In the genomic region with DNA sequence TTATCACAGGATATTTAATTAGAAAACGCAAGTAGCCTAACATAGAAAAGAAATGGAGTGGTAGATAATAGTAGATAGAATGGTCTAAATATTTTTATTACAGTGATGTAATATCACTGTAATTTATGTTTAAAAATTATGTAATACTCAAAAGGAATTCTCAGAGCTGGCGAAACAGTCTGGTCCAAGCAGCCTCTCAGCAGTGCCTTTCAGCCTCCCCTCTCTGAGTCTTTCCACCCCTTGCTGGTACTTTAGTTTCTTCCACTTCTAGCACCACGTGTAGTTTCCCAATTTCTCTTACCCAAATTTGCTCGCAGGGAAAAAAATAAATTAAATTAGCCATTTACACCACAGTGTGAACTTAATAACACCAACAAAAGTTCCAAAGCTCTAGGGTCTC, we compare ENCODE assay signal across 22 cellular contexts. TPM values are rescaled to one million over a fixed set of nuclear protein-coding genes. Genes with fewer than 3 reads are reported as not detected.
DNase-seq lines count a peak whose midpoint lies in the region; ATAC-seq, FAIRE-seq and TF ChIP-seq lines count a peak whose summit lies in the region.
"Had no signal": no experiment of that assay in that cellular context is flagged by ENCODE, and none has a peak within 500 bp of the region (broad histone marks: within the 10 kb centered on the region; RNA-seq: fewer than 3 reads in every experiment).

No MANE protein-coding gene starts in this region.

- H3K9me3 ChIP-seq in left ventricle myocardium inferior (replicated peaks), result no peaks in the 10 kb centered on the region
- H3K9me3 ChIP-seq in pancreas, result no peaks in the 10 kb centered on the region
- H3K9me3 ChIP-seq: SJSA1 had no signal

- intact Hi-C loops in left ventricle myocardium superior (cut with micrococcal nuclease), result no loop called here
- intact Hi-C loops in left ventricle myocardium inferior (cut with micrococcal nuclease), result no loop called here
- intact Hi-C loops in pancreas (cut with DNase I), result loop anchor here in 2 of 3 donors (5.0 to 10.0 kb wide), 4 partner anchors 105 to 345 kb away; no protein-coding TSS in a partner anchor
- intact Hi-C loops in left colon (cut with DNase I, micrococcal nuclease), result loop anchor here in 1 of 2 donors (10.0 kb wide), 1 partner anchor 215 kb away; no protein-coding TSS in a partner anchor

- TF ChIP-seq CTCF in left ventricle myocardium inferior (IDR thresholded peaks at IDR 0.05; ENCODE audit: borderline replicate concordance) (no peak), choroid plexus epithelial cell (conservative IDR thresholded peaks at IDR 0.05; ENCODE audit: low read depth, low read length) (no peak), pancreas (IDR thresholded peaks at IDR 0.05) (no peak)

- DNase-seq in left ventricle myocardium superior, result no peak
- DNase-seq in left ventricle myocardium inferior, result no peak
- peak; percentile 19 for DNase-seq in choroid plexus epithelial cell (ENCODE audit: low read depth)
- no peak for DNase-seq in pancreas
- no peak for DNase-seq in NCI-H1930 (lab: John Stamatoyannopoulos, UW)
- DNase-seq in left colon, result no peak
- DNase-seq in hypothalamus (lab: John Stamatoyannopoulos, UW), result no peak
- DNase-seq: DMS 273 treated with DMSO at 0.1 percent for 48 hours, GDM1, HFFc6, NCI-H1092, NCI-H345, NCI-H69, RPMI8226 had no signal

- no peaks in the 10 kb centered on the region for H3K4me1 ChIP-seq in left ventricle myocardium inferior
- H3K4me1 ChIP-seq in pancreas, result peaks cover 7 to 45% (median 20%) of the 10 kb centered on the region in 3 donors
- H3K4me1 ChIP-seq: SJSA1 had no signal

- WGBS in pancreas, 2 donors, result 24 to 33% methylated on average over 4 of the region's 4 CpGs

- H3K4me3 ChIP-seq in left ventricle myocardium inferior, result no peak overlapping the region
- no peak overlapping the region for H3K4me3 ChIP-seq in choroid plexus epithelial cell (ENCODE audit: low read depth, low read length)
- no peak overlapping the region for H3K4me3 ChIP-seq in pancreas
- H3K4me3 ChIP-seq: SJSA1 had no signal

- H3K27me3 ChIP-seq in left ventricle myocardium inferior (ENCODE audit: low read depth), result no peaks in the 10 kb centered on the region
- H3K27me3 ChIP-seq in pancreas, result no peaks in the 10 kb centered on the region
- H3K27me3 ChIP-seq: SJSA1 had no signal

- H3K27ac ChIP-seq in left ventricle myocardium inferior (replicated peaks), result no peak overlapping the region
- H3K27ac ChIP-seq in pancreas, result peak overlapping the region in 2 of 4 donors; percentile 73
- H3K27ac ChIP-seq: C4-2B, KMS-11, SJSA1 had no signal

- no peak for FAIRE-seq in pancreas (lab: Jason Lieb, UNC)
- FAIRE-seq: GM12891, GM18507, H1 had no signal

- peak; percentile 58 for ATAC-seq in left ventricle myocardium superior
- ATAC-seq in pancreas, result peak; percentile 15 to 25 (median 18)
- no peak for ATAC-seq in left colon

- no peaks in the 10 kb centered on the region for H3K36me3 ChIP-seq in left ventricle myocardium inferior
- no peaks in the 10 kb centered on the region for H3K36me3 ChIP-seq in pancreas
- H3K36me3 ChIP-seq: SJSA1 had no signal

RNA-seq across cellular contexts. Expression of a gene that starts 32.0 kb away (rescaled TPM):
- total RNA-seq in left ventricle myocardium superior (2.2 TPM), left ventricle myocardium inferior (1.2 TPM), pancreas (1 to 10 TPM in 1 of 6 donors, under 1 TPM in 5; 0.56 to 2.4 (median 0.72) TPM), left colon (1 to 10 TPM in 1 of 2 donors, under 1 TPM in 1; 0.85 to 5.4 TPM)
- 1 to 10 TPM; 1.5 to 2.6 TPM for polyA plus RNA-seq in pancreas
- total RNA-seq: A673, H1, MCF 10A, SJSA1 had no signal

Comparison
In these comparisons a context has a peak if more than half of its experiments do, and no peak if none do; other contexts are left out.
1. intact Hi-C loops: an anchor here in pancreas (5.0 to 10.0 kb wide); none called in left ventricle myocardium superior and left ventricle myocardium inferior.